In genomic region chr15:95013379-95013778, GRCh38 we compare ENCODE assay signal across 14 cellular contexts.
DNase-seq lines count a peak whose midpoint lies in the region; ATAC-seq and TF ChIP-seq lines count a peak whose summit lies in the region.
"Had no signal": no experiment of that assay in that cellular context is flagged by ENCODE, and none has a peak within 500 bp of the region (broad histone marks: within the 10 kb centered on the region; RNA-seq: fewer than 3 reads in every experiment).

No MANE protein-coding gene starts in this region.

- H3K27ac Mint-ChIP-seq in activated CD8-positive, alpha-beta memory T cell treated with anti-CD3 and anti-CD28 coated beads, Interleukin-2, amount 10 ng/mL, durations not matched to agents 7 days and 5 days: no peak overlapping the region
- H3K27ac Mint-ChIP-seq in activated CD8-positive, alpha-beta T cell treated with anti-CD3 and anti-CD28 coated beads for 36 hours: no peak overlapping the region
- H3K27ac Mint-ChIP-seq: CD4-positive, alpha-beta memory T cell; H9 had no signal

- no peaks in the 10 kb centered on the region for H3K36me3 Mint-ChIP-seq in activated CD8-positive, alpha-beta memory T cell treated with anti-CD3 and anti-CD28 coated beads, Interleukin-2, amount 10 ng/mL, durations not matched to agents 7 days and 5 days
- no peaks in the 10 kb centered on the region for H3K36me3 Mint-ChIP-seq in activated CD8-positive, alpha-beta T cell treated with anti-CD3 and anti-CD28 coated beads for 36 hours (ENCODE audit: low read depth)
- H3K36me3 Mint-ChIP-seq: CD4-positive, alpha-beta memory T cell had no signal

- POLR2A ChIA-PET in activated CD8-positive, alpha-beta T cell treated with anti-CD3 and anti-CD28 coated beads for 36 hours (lab: Charles Lee): no interaction called here

- H3K9ac ChIP-seq in SK-N-MC (ENCODE audit: insufficient read length): no peak overlapping the region

- no peaks in the 10 kb centered on the region for H3K9me3 Mint-ChIP-seq in activated CD8-positive, alpha-beta memory T cell treated with anti-CD3 and anti-CD28 coated beads, Interleukin-2, amount 10 ng/mL, durations not matched to agents 7 days and 5 days (ENCODE audit: low read depth)
- H3K9me3 Mint-ChIP-seq in activated CD8-positive, alpha-beta T cell treated with anti-CD3 and anti-CD28 coated beads for 36 hours: no peaks in the 10 kb centered on the region
- H3K9me3 Mint-ChIP-seq: H9 had no signal

- H3K4me1 ChIP-seq in right cardiac atrium (ENCODE audit: control insufficient read depth, insufficient read depth, low read length): peaks cover 1% of the 10 kb centered on the region
- H3K4me1 ChIP-seq: BE2C had no signal

- ATAC-seq in right cardiac atrium (peak; percentile 56 to 60), left cardiac atrium (no peak)
- no peak for ATAC-seq in activated CD8-positive, alpha-beta memory T cell treated with anti-CD3 and anti-CD28 coated beads, Interleukin-2, amount 10 ng/mL, durations not matched to agents 7 days and 5 days
- no peak for ATAC-seq in activated CD8-positive, alpha-beta T cell treated with anti-CD3 and anti-CD28 coated beads for 36 hours

- H3K36me3 ChIP-seq in SK-N-MC (ENCODE audit: insufficient read depth, low read length): no peaks in the 10 kb centered on the region
- H3K36me3 ChIP-seq: BE2C had no signal

- no peak for DNase-seq in right cardiac atrium
- DNase-seq in left cardiac atrium: no peak
- DNase-seq in SK-N-MC (ENCODE audit: low read depth, low spot score): peak; percentile 39
- peak; percentile 88 for DNase-seq in retinal pigment epithelial cell (ENCODE audit: low read depth)
- DNase-seq in NCI-H1105 treated with DMSO at 0.1 percent for 48 hours (lab: John Stamatoyannopoulos, UW): no peak
- no peak for DNase-seq in activated CD8-positive, alpha-beta memory T cell treated with anti-CD3 and anti-CD28 coated beads, Interleukin-2, amount 10 ng/mL, durations not matched to agents 7 days and 5 days
- DNase-seq in activated CD8-positive, alpha-beta T cell treated with anti-CD3 and anti-CD28 coated beads for 36 hours: no peak
- DNase-seq: BE2C; CD4-positive, alpha-beta memory T cell; DMS79; EL; GOT3; H9 had no signal

- H3K4me3 ChIP-seq in right cardiac atrium (ENCODE audit: low read length) (no peak overlapping the region), SK-N-MC (0 out of 2 replicates have a peak overlapping the region, but pooled peaks have one; percentile 13), retinal pigment epithelial cell (ENCODE audit: low read length) (no peak overlapping the region)

- H3K27ac ChIP-seq in right cardiac atrium (ENCODE audit: low read length) (no peak overlapping the region), SK-N-MC (peak overlapping the region; percentile 69)
- H3K27ac ChIP-seq: C4-2B had no signal

- CTCF ChIA-PET in activated CD8-positive, alpha-beta memory T cell treated with anti-CD3 and anti-CD28 coated beads, Interleukin-2, amount 10 ng/mL, durations not matched to agents 7 days and 5 days (lab: Charles Lee): no interaction called here
- CTCF ChIA-PET in activated CD8-positive, alpha-beta T cell treated with anti-CD3 and anti-CD28 coated beads for 36 hours (lab: Charles Lee): no interaction called here

- no peak overlapping the region for H3K4me3 Mint-ChIP-seq in activated CD8-positive, alpha-beta memory T cell treated with anti-CD3 and anti-CD28 coated beads, Interleukin-2, amount 10 ng/mL, durations not matched to agents 7 days and 5 days
- no peak overlapping the region for H3K4me3 Mint-ChIP-seq in activated CD8-positive, alpha-beta T cell treated with anti-CD3 and anti-CD28 coated beads for 36 hours
- H3K4me3 Mint-ChIP-seq: CD4-positive, alpha-beta memory T cell; H9 had no signal

- no peaks in the 10 kb centered on the region for H3K27me3 Mint-ChIP-seq in activated CD8-positive, alpha-beta memory T cell treated with anti-CD3 and anti-CD28 coated beads, Interleukin-2, amount 10 ng/mL, durations not matched to agents 7 days and 5 days
- no peaks in the 10 kb centered on the region for H3K27me3 Mint-ChIP-seq in activated CD8-positive, alpha-beta T cell treated with anti-CD3 and anti-CD28 coated beads for 36 hours
- H3K27me3 Mint-ChIP-seq: CD4-positive, alpha-beta memory T cell had no signal

- no peaks in the 10 kb centered on the region for H3K27me3 ChIP-seq in right cardiac atrium (ENCODE audit: control insufficient read depth, insufficient read depth)
- H3K27me3 ChIP-seq: BE2C had no signal

- no peak for TF ChIP-seq CTCF in retinal pigment epithelial cell (conservative IDR thresholded peaks at IDR 0.05; ENCODE audit: low read depth, low read length)
- TF ChIP-seq CTCF in activated CD8-positive, alpha-beta T cell treated with anti-CD3 and anti-CD28 coated beads for 36 hours (IDR thresholded peaks at IDR 0.05): no peak

- intact Hi-C loops in right cardiac atrium (cut with DNase I): no loop called here
- intact Hi-C loops in left cardiac atrium (cut with DNase I): no loop called here
- intact Hi-C loops in activated CD8-positive, alpha-beta T cell treated with anti-CD3 and anti-CD28 coated beads for 36 hours (cut with micrococcal nuclease): no loop called here

- no peaks in the 10 kb centered on the region for H3K4me1 Mint-ChIP-seq in activated CD8-positive, alpha-beta memory T cell treated with anti-CD3 and anti-CD28 coated beads, Interleukin-2, amount 10 ng/mL, durations not matched to agents 7 days and 5 days
- H3K4me1 Mint-ChIP-seq in activated CD8-positive, alpha-beta T cell treated with anti-CD3 and anti-CD28 coated beads for 36 hours (ENCODE audit: low read depth): no peaks in the 10 kb centered on the region
- H3K4me1 Mint-ChIP-seq: CD4-positive, alpha-beta memory T cell had no signal

- H3K9me3 ChIP-seq in right cardiac atrium (ENCODE audit: control insufficient read depth, low read length): no peaks in the 10 kb centered on the region
- no peaks in the 10 kb centered on the region for H3K9me3 ChIP-seq in SK-N-MC (ENCODE audit: low read depth, low read length)
- H3K9me3 ChIP-seq: BE2C had no signal

Comparison
In these comparisons a context has a peak if more than half of its experiments do, and no peak if none do; other contexts are left out.
1. ATAC-seq: peak in right cardiac atrium (2 of 2); none in left cardiac atrium (0 of 2), activated CD8-positive, alpha-beta memory T cell treated with anti-CD3 and anti-CD28 coated beads, Interleukin-2, amount 10 ng/mL, durations not matched to agents 7 days and 5 days (single experiment) and activated CD8-positive, alpha-beta T cell treated with anti-CD3 and anti-CD28 coated beads for 36 hours (single experiment).
2. DNase-seq: peak in SK-N-MC (single experiment) and retinal pigment epithelial cell (single experiment); none in right cardiac atrium (0 of 3), left cardiac atrium (single experiment), NCI-H1105 treated with DMSO at 0.1 percent for 48 hours (single experiment), activated CD8-positive, alpha-beta memory T cell treated with anti-CD3 and anti-CD28 coated beads, Interleukin-2, amount 10 ng/mL, durations not matched to agents 7 days and 5 days (single experiment) and activated CD8-positive, alpha-beta T cell treated with anti-CD3 and anti-CD28 coated beads for 36 hours (single experiment).